ENCODE assay signal across 30 cellular contexts in the genomic region with DNA sequence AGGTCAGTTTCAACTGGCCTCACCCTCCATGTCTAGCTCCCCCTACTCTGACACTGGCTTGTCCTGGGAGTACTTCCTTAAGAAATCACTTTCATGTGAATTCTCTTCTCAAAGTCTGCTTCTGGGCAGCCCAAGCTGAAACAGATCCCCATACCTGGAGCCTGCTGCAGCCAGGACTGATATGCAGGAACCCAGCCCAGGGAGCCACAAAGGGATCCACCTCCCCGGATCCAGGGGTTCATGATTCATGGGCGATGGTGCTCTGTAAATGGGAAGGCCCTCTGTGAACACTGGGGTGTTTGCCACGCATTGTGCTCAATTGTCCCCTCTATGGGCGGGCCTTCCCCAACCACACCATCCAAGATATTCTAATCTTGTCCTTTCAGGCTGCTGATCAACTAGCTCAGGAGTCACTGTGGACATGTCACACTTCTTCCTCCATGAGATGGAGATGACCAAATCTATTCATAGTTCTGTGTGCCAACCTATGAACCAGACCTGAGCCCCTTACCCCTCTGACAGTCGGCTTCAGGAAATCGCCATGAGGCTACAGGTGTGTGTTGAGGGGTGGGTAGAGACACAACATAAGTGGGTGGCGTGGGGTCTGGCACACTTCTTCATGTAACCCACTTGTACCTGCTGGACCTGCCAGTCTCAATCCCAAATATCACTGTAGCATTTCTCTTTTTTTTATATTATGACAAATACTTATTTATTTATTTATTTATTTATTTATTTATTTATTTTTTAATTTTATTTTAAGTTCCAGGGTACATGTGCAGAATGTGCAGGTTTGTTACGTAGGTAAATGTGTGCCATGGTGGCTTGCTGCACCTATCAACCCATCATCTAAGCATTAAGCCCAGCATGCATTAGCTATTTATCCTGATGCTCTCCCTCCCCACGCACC. TPM values are rescaled to one million over a fixed set of nuclear protein-coding genes. Genes with fewer than 3 reads are reported as not detected.
DNase-seq lines count a peak whose midpoint lies in the region; ATAC-seq and TF ChIP-seq lines count a peak whose summit lies in the region.
"Had no signal": no experiment of that assay in that cellular context is flagged by ENCODE, and none has a peak within 500 bp of the region (broad histone marks: within the 10 kb centered on the region; RNA-seq: fewer than 3 reads in every experiment).

No MANE protein-coding gene starts in this region.

- peaks cover 18% of the 10 kb centered on the region for H3K27me3 Mint-ChIP-seq in activated T-cell treated with anti-CD3 and anti-CD28 coated beads, Interleukin-2, amount 50 U/mL, for 72 hours (ENCODE audit: low read depth)
- H3K27me3 Mint-ChIP-seq in activated T-cell treated with anti-CD3 and anti-CD28 coated beads, Interleukin-2, amount 50 U/mL, for 4 hours (ENCODE audit: low read depth): no peaks in the 10 kb centered on the region

- ATAC-seq in activated T-cell treated with anti-CD3 and anti-CD28 coated beads, Interleukin-2, amount 50 U/mL, for 72 hours (replicated peaks in 1 of 2): peak; percentile 9 to 12
- no peak for ATAC-seq in activated T-cell treated with anti-CD3 and anti-CD28 coated beads, Interleukin-2, amount 50 U/mL, for 4 hours
- no peak for ATAC-seq in psoas muscle
- no peak for ATAC-seq in foreskin keratinocyte
- ATAC-seq: Panc1, T-cell had no signal

- WGBS in psoas muscle, 3 donors: 86 to 94% (median 87%) methylated on average over 9 of the region's 9 CpGs

- TF ChIP-seq CTCF in colonic mucosa (IDR thresholded peaks at IDR 0.05): no peak
- no peak for TF ChIP-seq CTCF in psoas muscle (IDR thresholded peaks at IDR 0.05)
- no peak for TF ChIP-seq CTCF in foreskin keratinocyte (conservative IDR thresholded peaks at IDR 0.05)

- H3K4me3 ChIP-seq in colonic mucosa: no peak overlapping the region
- H3K4me3 ChIP-seq in psoas muscle: no peak overlapping the region
- H3K4me3 ChIP-seq: BLaER1 treated with 17β-estradiol and CSF1 and Interleukin-3, amounts not matched to agents 10 nM and 100 nM; SJCRH30 had no signal

- intact Hi-C loops in colonic mucosa (cut with DNase I): no loop called here
- intact Hi-C loops in psoas muscle (cut with DNase I): no loop called here

- peaks cover 12 to 19% of the 10 kb centered on the region in 2 donors for H3K9me3 Mint-ChIP-seq in activated T-cell treated with anti-CD3 and anti-CD28 coated beads, Interleukin-2, amount 50 U/mL, for 72 hours
- H3K9me3 Mint-ChIP-seq in activated T-cell treated with anti-CD3 and anti-CD28 coated beads, Interleukin-2, amount 50 U/mL, for 4 hours: peaks cover 28% of the 10 kb centered on the region

- no peaks in the 10 kb centered on the region for H3K4me1 Mint-ChIP-seq in activated T-cell treated with anti-CD3 and anti-CD28 coated beads, Interleukin-2, amount 50 U/mL, for 72 hours (ENCODE audit: low read depth)
- no peaks in the 10 kb centered on the region for H3K4me1 Mint-ChIP-seq in activated T-cell treated with anti-CD3 and anti-CD28 coated beads, Interleukin-2, amount 50 U/mL, for 4 hours (ENCODE audit: low read depth)
- H3K4me1 Mint-ChIP-seq: naive B cell had no signal

- H3K27ac ChIP-seq in colonic mucosa (no peak overlapping the region), psoas muscle (no peak overlapping the region), foreskin keratinocyte (no peak overlapping the region)
- H3K27ac ChIP-seq: BLaER1 treated with 17β-estradiol and CSF1 and Interleukin-3, amounts not matched to agents 10 nM and 100 nM; epithelial cell of prostate; SJCRH30 had no signal

- DNase-seq in activated T-cell treated with anti-CD3 and anti-CD28 coated beads, Interleukin-2, amount 50 U/mL, for 72 hours: no peak
- no peak for DNase-seq in activated T-cell treated with anti-CD3 and anti-CD28 coated beads, Interleukin-2, amount 50 U/mL, for 4 hours
- DNase-seq in OCI-M1 (lab: John Stamatoyannopoulos, UW) (peak; percentile 10), colonic mucosa (peak; percentile 16), psoas muscle (no peak), DMS79 treated with DMSO at 0.1 percent for 48 hours (lab: John Stamatoyannopoulos, UW) (no peak), foreskin keratinocyte (no peak)
- peak; percentile 16 for DNase-seq in stimulated activated CD8-positive, alpha-beta memory T cell treated with anti-CD3 and anti-CD28 coated beads, Interleukin-4, amount 100 ng/mL, for 48 hours
- DNase-seq: ACHN; activated CD4-positive, alpha-beta T cell treated with anti-CD3 and anti-CD28 coated beads, Interleukin-2, amount 50 U/mL, for 1 hour; cerebellar nuclear complex; DND-41; effector CD4-positive, alpha-beta T cell; Karpas-422; left colon; mesendoderm; naive B cell; NCI-H2171 treated with DMSO at 0.1 percent for 48 hours; NCI-H524 treated with DMSO at 0.1 percent for 48 hours; NK-92 treated with Interleukin-12 subunit alpha and Interleukin-12 subunit beta, amount 100 ng/mL, for 24 hours; nucleus accumbens; SJCRH30; stimulated activated CD4-positive, alpha-beta T cell treated with anti-CD3 and anti-CD28 coated beads, Interleukin-12 subunit alpha, Interleukin-12 subunit beta, amount 100 ng/mL, for 4 hours; stimulated activated CD4-positive, alpha-beta T cell treated with anti-CD3 and anti-CD28 coated beads, Interleukin-4, amount 100 ng/mL, for 24 hours; stimulated activated naive CD4-positive, alpha-beta T cell; T-cell had no signal

- no peak overlapping the region for H3K4me3 Mint-ChIP-seq in activated T-cell treated with anti-CD3 and anti-CD28 coated beads, Interleukin-2, amount 50 U/mL, for 72 hours
- no peak overlapping the region for H3K4me3 Mint-ChIP-seq in activated T-cell treated with anti-CD3 and anti-CD28 coated beads, Interleukin-2, amount 50 U/mL, for 4 hours
- H3K4me3 Mint-ChIP-seq: naive B cell, T-cell had no signal

- H3K9ac ChIP-seq in colonic mucosa (ENCODE audit: low read depth in 2 of 2, low read length in 2 of 2): no peak overlapping the region
- H3K9ac ChIP-seq: BLaER1 treated with 17β-estradiol and CSF1 and Interleukin-3, amounts not matched to agents 10 nM and 100 nM had no signal

- H3K36me3 ChIP-seq in colonic mucosa (no peaks in the 10 kb centered on the region), psoas muscle (ENCODE audit: insufficient read depth in 1 of 2, low read depth in 1 of 2) (no peaks in the 10 kb centered on the region)
- H3K36me3 ChIP-seq: SJCRH30 had no signal

- no peaks in the 10 kb centered on the region for H3K4me1 ChIP-seq in colonic mucosa
- H3K4me1 ChIP-seq in psoas muscle: no peaks in the 10 kb centered on the region
- H3K4me1 ChIP-seq in foreskin keratinocyte: no peaks in the 10 kb centered on the region
- H3K4me1 ChIP-seq: BLaER1 treated with 17β-estradiol and CSF1 and Interleukin-3, amounts not matched to agents 10 nM and 100 nM; SJCRH30 had no signal

- H3K36me3 Mint-ChIP-seq in activated T-cell treated with anti-CD3 and anti-CD28 coated beads, Interleukin-2, amount 50 U/mL, for 72 hours (ENCODE audit: insufficient read depth in 2 of 2): peaks cover 15 to 27% of the 10 kb centered on the region in 2 donors
- peaks cover 10% of the 10 kb centered on the region for H3K36me3 Mint-ChIP-seq in activated T-cell treated with anti-CD3 and anti-CD28 coated beads, Interleukin-2, amount 50 U/mL, for 4 hours (ENCODE audit: insufficient read depth)

- no peaks in the 10 kb centered on the region for H3K27me3 ChIP-seq in colonic mucosa
- peaks cover 0 to 4% (median 2%) of the 10 kb centered on the region in 3 donors for H3K27me3 ChIP-seq in psoas muscle (ENCODE audit: insufficient read depth in 3 of 3, low read length in 2 of 3)
- H3K27me3 ChIP-seq in foreskin keratinocyte: peaks cover 18% of the 10 kb centered on the region
- H3K27me3 ChIP-seq: BLaER1 treated with 17β-estradiol and CSF1 and Interleukin-3, amounts not matched to agents 10 nM and 100 nM; SJCRH30 had no signal

- H3K27ac Mint-ChIP-seq in activated T-cell treated with anti-CD3 and anti-CD28 coated beads, Interleukin-2, amount 50 U/mL, for 72 hours: no peak overlapping the region
- H3K27ac Mint-ChIP-seq: T-cell had no signal

- H3K9me3 ChIP-seq in colonic mucosa (no peaks in the 10 kb centered on the region), psoas muscle (peaks cover 5% of the 10 kb centered on the region)
- H3K9me3 ChIP-seq: SJCRH30 had no signal

RNA-seq across cellular contexts. Expression of a gene that starts 41.8 kb away (rescaled TPM):
- total RNA-seq in activated T-cell treated with anti-CD3 and anti-CD28 coated beads, Interleukin-2, amount 50 U/mL, for 72 hours: 100 to 1,000 TPM; 254 to 298 TPM
- 100 to 1,000 TPM; 236 to 264 (median 258) TPM for total RNA-seq in activated T-cell treated with anti-CD3 and anti-CD28 coated beads, Interleukin-2, amount 50 U/mL, for 4 hours
- total RNA-seq in colonic mucosa (1 to 10 TPM; 1.6 to 3.2 TPM), psoas muscle (under 1 TPM; 0.28 to 0.59 (median 0.58) TPM), foreskin keratinocyte (0.10 TPM in 1 of 2 replicates, not detected in the other)
- polyA plus RNA-seq in psoas muscle (under 1 TPM; 0.16 to 0.20 (median 0.18) TPM), foreskin keratinocyte (0.11 TPM in 1 of 2 replicates, not detected in the other)
- total RNA-seq: fibroblast of villous mesenchyme had no signal

Comparison
In these comparisons a context has a peak if more than half of its experiments do, and no peak if none do; other contexts are left out.
1. ATAC-seq: peak in activated T-cell treated with anti-CD3 and anti-CD28 coated beads, Interleukin-2, amount 50 U/mL, for 72 hours (2 of 2); none in activated T-cell treated with anti-CD3 and anti-CD28 coated beads, Interleukin-2, amount 50 U/mL, for 4 hours (0 of 2), psoas muscle (0 of 4) and foreskin keratinocyte (single experiment).
2. DNase-seq: peak in OCI-M1 (single experiment), colonic mucosa (single experiment) and stimulated activated CD8-positive, alpha-beta memory T cell treated with anti-CD3 and anti-CD28 coated beads, Interleukin-4, amount 100 ng/mL, for 48 hours (single experiment); none in activated T-cell treated with anti-CD3 and anti-CD28 coated beads, Interleukin-2, amount 50 U/mL, for 72 hours (0 of 2), activated T-cell treated with anti-CD3 and anti-CD28 coated beads, Interleukin-2, amount 50 U/mL, for 4 hours (single experiment), psoas muscle (0 of 2), DMS79 treated with DMSO at 0.1 percent for 48 hours (single experiment) and foreskin keratinocyte (0 of 2).
3. RNA of a gene that starts 41.8 kb away (total RNA-seq): 254 to 298 TPM in activated T-cell treated with anti-CD3 and anti-CD28 coated beads, Interleukin-2, amount 50 U/mL, for 72 hours and 236 to 264 TPM in activated T-cell treated with anti-CD3 and anti-CD28 coated beads, Interleukin-2, amount 50 U/mL, for 4 hours; 1.6 to 3.2 TPM in colonic mucosa, 0.28 to 0.59 TPM in psoas muscle and 0.10 TPM in foreskin keratinocyte; every median in the first group is over 10 times any median in the second.